1 cellular context compared by ENCODE assay signal in genomic region chr6:43436577-43437282, GRCh38.
TF ChIP-seq lines count a peak whose summit lies in the region.

No MANE protein-coding gene starts in this region.

TF ChIP-seq in HepG2, 621 proteins besides CTCF, POLR2A, EP300 and RAD21 (continued from another document and continues in another):
- TF ChIP-seq IRF1 (CRISPR knock-in tag; IDR thresholded peaks at IDR 0.05; ENCODE audit: low read depth) (no peak), ZNF503 (CRISPR knock-in tag; IDR thresholded peaks at IDR 0.05) (no peak; the same call in 1 of the 2 replicates), FOXP4 (CRISPR knock-in tag; IDR thresholded peaks at IDR 0.05) (peak; percentile 84), HIVEP1 (CRISPR knock-in tag; IDR thresholded peaks at IDR 0.05) (0 out of 2 replicates have a peak, but pooled peaks have one; percentile 46), NAIF1 (CRISPR knock-in tag; IDR thresholded peaks at IDR 0.05; ENCODE audit: borderline replicate concordance) (no peak), GATA4 (IDR thresholded peaks at IDR 0.05; ENCODE audit: borderline replicate concordance, low read depth) (no peak), ZC3H4 (CRISPR knock-in tag; IDR thresholded peaks at IDR 0.05; ENCODE audit: borderline replicate concordance) (no peak), CCDC6 (CRISPR knock-in tag; IDR thresholded peaks at IDR 0.05) (peak; percentile 90; the same call in 1 of the 2 replicates), ZNF407 (CRISPR knock-in tag; IDR thresholded peaks at IDR 0.05; ENCODE audit: not compliant biosample characterization) (no peak), MZF1 (CRISPR knock-in tag; IDR thresholded peaks at IDR 0.05; ENCODE audit: borderline replicate concordance) (0 out of 2 replicates have a peak, but pooled peaks have one; percentile 29), ZNF564 (CRISPR knock-in tag; IDR thresholded peaks at IDR 0.05) (no peak), TFDP2 (CRISPR knock-in tag; IDR thresholded peaks at IDR 0.05) (peak; percentile 53; the same call in 1 of the 2 replicates), ZFP62 (CRISPR knock-in tag; IDR thresholded peaks at IDR 0.05) (no peak), SIX1 (CRISPR knock-in tag; IDR thresholded peaks at IDR 0.05; ENCODE audit: borderline replicate concordance) (peak; percentile 78; the same call in 1 of the 2 replicates), ZNF7 (CRISPR knock-in tag; IDR thresholded peaks at IDR 0.05) (no peak), ZFP41 (CRISPR knock-in tag; IDR thresholded peaks at IDR 0.05; ENCODE audit: borderline replicate concordance) (no peak), FOXO1 (CRISPR knock-in tag; IDR thresholded peaks at IDR 0.05) (peak; percentile 43; the same call in 1 of the 2 replicates), NFATC3 (CRISPR knock-in tag; IDR thresholded peaks at IDR 0.05) (no peak), CHCHD3 (CRISPR knock-in tag; IDR thresholded peaks at IDR 0.05) (no peak), HOXA3 (CRISPR knock-in tag; IDR thresholded peaks at IDR 0.05) (peak; percentile 80; the same call in 1 of the 2 replicates), JUN (CRISPR knock-in tag; IDR thresholded peaks at IDR 0.05) (peak; percentile 57; the same call in 1 of the 2 replicates), ZMYM3 (CRISPR knock-in tag; IDR thresholded peaks at IDR 0.05) (peak; percentile 38), ARNTL (CRISPR knock-in tag; IDR thresholded peaks at IDR 0.05) (peak; percentile 70; the same call in 1 of the 2 replicates), YEATS4 (CRISPR knock-in tag; IDR thresholded peaks at IDR 0.05; ENCODE audit: borderline replicate concordance) (peak; percentile 31; the same call in 1 of the 2 replicates), ZXDC (CRISPR knock-in tag; IDR thresholded peaks at IDR 0.05) (no peak), NKX3-1 (CRISPR knock-in tag; IDR thresholded peaks at IDR 0.05) (no peak), HNRNPK (IDR thresholded peaks at IDR 0.05; ENCODE audit: low read depth, low read length, poor library complexity, severe bottlenecking) (no peak), HNF1B (CRISPR knock-in tag; IDR thresholded peaks at IDR 0.05) (no peak; the same call in 1 of the 2 replicates), KDM6A (CRISPR knock-in tag; IDR thresholded peaks at IDR 0.05; ENCODE audit: low read depth) (peak; percentile 68), ZBTB7A (CRISPR knock-in tag; IDR thresholded peaks at IDR 0.05) (no peak)
